Comparison of ENCODE assay signal across 1 cellular context in genomic region chr1:43172532-43172972, GRCh38.
TF ChIP-seq lines count a peak whose summit lies in the region.

No MANE protein-coding gene starts in this region.

TF ChIP-seq in K562, 482 proteins besides CTCF, POLR2A, EP300 and RAD21 (continued from another document and continues in another):
- TF ChIP-seq MGA (IDR thresholded peaks at IDR 0.05) = peak; percentile 100
- no peak for TF ChIP-seq SAP30 (IDR thresholded peaks at IDR 0.05; ENCODE audit: borderline replicate concordance, insufficient read depth, low read depth, low read length, poor library complexity, severe bottlenecking)
- no peak for TF ChIP-seq IRF2 (CRISPR knock-in tag; IDR thresholded peaks at IDR 0.05)
- no peak for TF ChIP-seq HDGF (IDR thresholded peaks at IDR 0.05)
- TF ChIP-seq MCM3 (IDR thresholded peaks at IDR 0.05) = no peak
- TF ChIP-seq STAG1 (CRISPR knock-in tag; IDR thresholded peaks at IDR 0.05; ENCODE audit: borderline replicate concordance) = no peak
- TF ChIP-seq ZNF695 (CRISPR knock-in tag; IDR thresholded peaks at IDR 0.05) = no peak
- no peak for TF ChIP-seq ELF4 (CRISPR knock-in tag; IDR thresholded peaks at IDR 0.05)
- no peak for TF ChIP-seq ZNF23 (CRISPR knock-in tag; IDR thresholded peaks at IDR 0.05)
- TF ChIP-seq FOXK2 (conservative IDR thresholded peaks at IDR 0.05 in 1 of 2, IDR thresholded peaks at IDR 0.05 in 1 of 2; ENCODE audit: low read depth in 2 of 2) = no peak
- no peak for TF ChIP-seq NCOR1 (IDR thresholded peaks at IDR 0.05)
- TF ChIP-seq SRSF7 (optimal IDR thresholded peaks at IDR 0.05; ENCODE audit: low read depth, low read length) = no peak
- TF ChIP-seq E2F5 (CRISPR knock-in tag; IDR thresholded peaks at IDR 0.05) = peak; percentile 93; the same call in 1 of the 2 replicates
- TF ChIP-seq CBX3 (IDR thresholded peaks at IDR 0.05; ENCODE audit: borderline replicate concordance in 1 of 2, low read length in 2 of 2) = peak in 1 of 2 experiments; percentile 99; a peak in 2 of 3 replicates
- TF ChIP-seq GTF3C2 (IDR thresholded peaks at IDR 0.05; ENCODE audit: borderline replicate concordance, extremely low read depth, insufficient read length) = no peak
- TF ChIP-seq C11orf30 (IDR thresholded peaks at IDR 0.05; ENCODE audit: low read depth) = no peak
- TF ChIP-seq TAF9B (IDR thresholded peaks at IDR 0.05; ENCODE audit: partially characterized antibody) = no peak
- no peak for TF ChIP-seq POLR2B (IDR thresholded peaks at IDR 0.05; ENCODE audit: low read depth, partially characterized antibody)
- TF ChIP-seq CHD7 (IDR thresholded peaks at IDR 0.05; ENCODE audit: low read depth, low read length) = no peak
- TF ChIP-seq ZNF282 (CRISPR knock-in tag; IDR thresholded peaks at IDR 0.05) = no peak
